Comparison of ENCODE assay signal across 16 cellular contexts in the genomic region with DNA sequence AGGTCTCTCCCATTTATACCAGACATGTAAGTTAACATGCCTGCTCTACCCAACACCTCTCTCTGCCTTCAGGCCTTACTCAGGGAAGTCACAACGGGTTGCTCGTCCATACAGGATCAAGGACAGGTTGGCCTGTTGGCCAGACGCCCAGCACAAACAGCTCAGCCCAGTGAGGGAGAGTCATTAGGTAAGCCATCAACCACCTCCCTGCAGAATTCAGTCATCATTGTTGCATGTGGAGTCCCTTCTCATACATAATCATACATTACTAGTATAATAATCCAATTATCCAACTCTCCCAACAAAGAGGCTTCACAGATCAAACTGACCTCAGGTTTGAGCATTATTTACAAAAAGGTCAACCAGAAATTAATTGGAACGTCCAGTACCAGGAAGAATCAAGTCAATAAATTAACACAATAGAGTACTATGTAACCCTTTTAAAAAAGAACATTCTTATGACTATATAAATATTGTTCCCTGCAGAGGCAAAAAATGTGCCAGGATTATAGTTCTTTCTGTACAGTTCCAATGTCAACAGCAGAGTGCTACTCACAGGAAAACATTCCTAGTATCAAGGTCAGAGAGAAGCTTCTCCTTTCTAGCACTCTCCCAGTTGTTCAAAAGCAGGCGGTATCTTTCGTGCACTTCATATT. TPM values are rescaled to one million over a fixed set of nuclear protein-coding genes. Genes with fewer than 3 reads are reported as not detected.
DNase-seq lines count a peak whose midpoint lies in the region; ATAC-seq and TF ChIP-seq lines count a peak whose summit lies in the region.
"Had no signal": no experiment of that assay in that cellular context is flagged by ENCODE, and none has a peak within 500 bp of the region (broad histone marks: within the 10 kb centered on the region; RNA-seq: fewer than 3 reads in every experiment).

No MANE protein-coding gene starts in this region.

- H3K27me3 ChIP-seq in gastrocnemius medialis: no peaks in the 10 kb centered on the region

- ATAC-seq in gastrocnemius medialis (peak in 1 of 2 donors; percentile 40), GM19397 (IDR thresholded peaks at IDR 0.05; ENCODE audit: unreplicated experiment) (no peak), HG03039 (IDR thresholded peaks at IDR 0.05; ENCODE audit: unreplicated experiment) (no peak), HG03354 (IDR thresholded peaks at IDR 0.05; ENCODE audit: poor library complexity, severe bottlenecking, unreplicated experiment) (no peak)
- no peak for ATAC-seq in stimulated activated naive CD8-positive, alpha-beta T cell treated with anti-CD3 and anti-CD28 coated beads, Interleukin-15, amount 100 ng/mL, for 72 hours
- ATAC-seq: activated CD4-positive, CD25-positive, alpha-beta regulatory T cell treated with anti-CD3 and anti-CD28 coated beads, Interleukin-2, amount 50 U/mL, for 24 hours; activated T-cell treated with anti-CD3 and anti-CD28 coated beads, Interleukin-2, amount 50 U/mL, for 72 hours had no signal

- no peaks in the 10 kb centered on the region for H3K9me3 ChIP-seq in gastrocnemius medialis

- no peaks in the 10 kb centered on the region for H3K27me3 Mint-ChIP-seq in stimulated activated naive CD8-positive, alpha-beta T cell treated with anti-CD3 and anti-CD28 coated beads, Interleukin-15, amount 100 ng/mL, for 72 hours

- TF ChIP-seq CTCF in VCaP (conservative IDR thresholded peaks at IDR 0.05) (no peak), gastrocnemius medialis (IDR thresholded peaks at IDR 0.05 in 4 of 5, conservative IDR thresholded peaks at IDR 0.05 in 1 of 5) (no peak)

- no peaks in the 10 kb centered on the region for H3K36me3 ChIP-seq in gastrocnemius medialis

- peaks cover 55 to 81% of the 10 kb centered on the region in 2 donors for H3K4me1 ChIP-seq in gastrocnemius medialis

- H3K4me3 ChIP-seq in gastrocnemius medialis: no peak overlapping the region
- H3K4me3 ChIP-seq: SK-N-MC had no signal

- TF ChIP-seq POLR2A in gastrocnemius medialis (IDR thresholded peaks at IDR 0.05): no peak

- intact Hi-C loops in gastrocnemius medialis (cut with DNase I; ENCODE audit: low total_unique reads): loop anchor here (2.0 to 5.0 kb wide), 2 partner anchors 17 to 112 kb away; a partner anchor contains a TSS

- H3K4me3 Mint-ChIP-seq in stimulated activated naive CD8-positive, alpha-beta T cell treated with anti-CD3 and anti-CD28 coated beads, Interleukin-15, amount 100 ng/mL, for 72 hours: no peak overlapping the region
- H3K4me3 Mint-ChIP-seq: activated T-cell treated with anti-CD3 and anti-CD28 coated beads, Interleukin-2, amount 50 U/mL, for 72 hours; brain; CD4-positive, alpha-beta memory T cell; H9 had no signal

- H3K27ac Mint-ChIP-seq in stimulated activated naive CD8-positive, alpha-beta T cell treated with anti-CD3 and anti-CD28 coated beads, Interleukin-15, amount 100 ng/mL, for 72 hours: peak overlapping the region in 1 of 2 donors; percentile 30
- H3K27ac Mint-ChIP-seq: activated T-cell treated with anti-CD3 and anti-CD28 coated beads, Interleukin-2, amount 50 U/mL, for 72 hours; CD4-positive, alpha-beta memory T cell; H9 had no signal

- in situ Hi-C loops in gastrocnemius medialis (cut with MboI; ENCODE audit: low sequenced_read_pairs in 4 of 4): no loop called here

- H3K9me3 Mint-ChIP-seq in stimulated activated naive CD8-positive, alpha-beta T cell treated with anti-CD3 and anti-CD28 coated beads, Interleukin-15, amount 100 ng/mL, for 72 hours: no peaks in the 10 kb centered on the region
- H3K9me3 Mint-ChIP-seq: activated T-cell treated with anti-CD3 and anti-CD28 coated beads, Interleukin-2, amount 50 U/mL, for 72 hours; H9 had no signal

- no peaks in the 10 kb centered on the region for H3K4me1 Mint-ChIP-seq in stimulated activated naive CD8-positive, alpha-beta T cell treated with anti-CD3 and anti-CD28 coated beads, Interleukin-15, amount 100 ng/mL, for 72 hours
- H3K4me1 Mint-ChIP-seq: CD4-positive, alpha-beta memory T cell; H9 had no signal

- H3K27ac ChIP-seq in VCaP (peak overlapping the region; percentile 100), gastrocnemius medialis (peak overlapping the region; percentile 90 to 94 (median 92))
- H3K27ac ChIP-seq: SK-N-MC had no signal

- DNase-seq in NCI-H1417 (lab: John Stamatoyannopoulos, UW) (peak in 2 of 3 experiments; percentile 70 to 91), iris pigment epithelial cell (ENCODE audit: low read depth) (peak; percentile 25), gastrocnemius medialis (peak; percentile 56 to 72)
- DNase-seq in stimulated activated naive CD8-positive, alpha-beta T cell treated with anti-CD3 and anti-CD28 coated beads, Interleukin-15, amount 100 ng/mL, for 72 hours: no peak
- DNase-seq: activated T-cell treated with anti-CD3 and anti-CD28 coated beads, Interleukin-2, amount 50 U/mL, for 72 hours; CD4-positive, alpha-beta memory T cell; H9; NCI-H510A; occipital lobe had no signal

RNA-seq across cellular contexts. Expression of a gene that starts 33.2 kb away (rescaled TPM):
- 100 to 1,000 TPM in 2 of 4 donors, 10 to 100 TPM in 2; 51.6 to 132 (median 94.5) TPM for total RNA-seq in gastrocnemius medialis

Comparison
In these comparisons a context has a peak if more than half of its experiments do, and no peak if none do; other contexts are left out.
1. DNase-seq: peak in NCI-H1417 (2 of 3), iris pigment epithelial cell (single experiment) and gastrocnemius medialis (2 of 2); none in stimulated activated naive CD8-positive, alpha-beta T cell treated with anti-CD3 and anti-CD28 coated beads, Interleukin-15, amount 100 ng/mL, for 72 hours (0 of 2).